ENCODE assay signal across 10 cellular contexts in the genomic region with DNA sequence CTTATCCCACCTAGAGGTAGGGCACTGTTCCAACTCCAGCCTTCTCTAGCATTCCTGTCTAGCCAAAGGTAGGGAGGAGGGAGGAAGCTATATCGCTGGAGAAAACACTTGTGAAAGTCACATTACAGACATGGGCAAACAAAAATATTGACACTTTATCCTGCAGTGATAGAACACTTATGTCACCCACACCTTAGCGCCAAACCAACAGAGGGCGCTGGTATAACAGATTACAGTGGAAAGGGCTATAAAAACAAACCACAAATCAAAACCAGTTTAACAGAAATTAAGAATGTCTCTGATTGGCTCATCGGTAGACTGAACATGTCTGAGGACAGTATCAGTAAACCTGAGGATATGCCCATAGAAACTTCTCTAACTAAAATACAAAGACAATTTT.
DNase-seq lines count a peak whose midpoint lies in the region; ATAC-seq and TF ChIP-seq lines count a peak whose summit lies in the region.
"Had no signal": no experiment of that assay in that cellular context is flagged by ENCODE, and none has a peak within 500 bp of the region (broad histone marks: within the 10 kb centered on the region; RNA-seq: fewer than 3 reads in every experiment).

No MANE protein-coding gene starts in this region.

- DNase-seq in NCI-H1694 treated with DMSO at 0.1 percent for 48 hours (lab: John Stamatoyannopoulos, UW): peak; percentile 14
- no peak for DNase-seq in NCI-H1694 (lab: John Stamatoyannopoulos, UW)
- DNase-seq in LNCaP clone FGC (ENCODE audit: low read depth): peak; percentile 4
- DNase-seq in body of pancreas: peak; percentile 12 to 46 (median 32)
- DNase-seq in retinal pigment epithelial cell (ENCODE audit: low read depth): no peak
- no peak for DNase-seq in stimulated activated CD4-positive, alpha-beta T cell treated with anti-CD3 and anti-CD28 coated beads, Interleukin-2, amount 100 ng/mL, for 24 hours
- DNase-seq in activated T-cell treated with anti-CD3 and anti-CD28 coated beads, Interleukin-2, amount 50 U/mL, for 72 hours: no peak
- DNase-seq: IMR-90 had no signal

- H3K27me3 Mint-ChIP-seq in activated T-cell treated with anti-CD3 and anti-CD28 coated beads, Interleukin-2, amount 50 U/mL, for 72 hours (ENCODE audit: low read depth): no peaks in the 10 kb centered on the region
- H3K27me3 Mint-ChIP-seq: central memory CD8-positive, alpha-beta T cell had no signal

- no peak for TF ChIP-seq POLR2A in body of pancreas (IDR thresholded peaks at IDR 0.05)

- H3K4me1 ChIP-seq in body of pancreas: no peaks in the 10 kb centered on the region

- no peaks in the 10 kb centered on the region for H3K36me3 Mint-ChIP-seq in activated T-cell treated with anti-CD3 and anti-CD28 coated beads, Interleukin-2, amount 50 U/mL, for 72 hours (ENCODE audit: insufficient read depth in 2 of 2)

- TF ChIP-seq CTCF in LNCaP clone FGC (IDR thresholded peaks at IDR 0.05; ENCODE audit: control insufficient read depth, extremely low read depth, insufficient read depth) (peak; percentile 53), body of pancreas (IDR thresholded peaks at IDR 0.05) (peak in 5 of 7 experiments; percentile 27 to 40 (median 32)), retinal pigment epithelial cell (conservative IDR thresholded peaks at IDR 0.05; ENCODE audit: low read depth, low read length) (peak; percentile 57)

- H3K4me3 ChIP-seq in LNCaP clone FGC (ENCODE audit: low read depth, low read length): no peak overlapping the region
- no peak overlapping the region for H3K4me3 ChIP-seq in body of pancreas
- no peak overlapping the region for H3K4me3 ChIP-seq in retinal pigment epithelial cell (ENCODE audit: low read length)

- H3K4me1 Mint-ChIP-seq in activated T-cell treated with anti-CD3 and anti-CD28 coated beads, Interleukin-2, amount 50 U/mL, for 72 hours (ENCODE audit: low read depth): no peaks in the 10 kb centered on the region
- H3K4me1 Mint-ChIP-seq: central memory CD8-positive, alpha-beta T cell had no signal

- peaks cover 3 to 6% of the 10 kb centered on the region in 2 donors for H3K9me3 Mint-ChIP-seq in activated T-cell treated with anti-CD3 and anti-CD28 coated beads, Interleukin-2, amount 50 U/mL, for 72 hours

- no peaks in the 10 kb centered on the region for H3K27me3 ChIP-seq in body of pancreas

- H3K27ac ChIP-seq in body of pancreas: no peak overlapping the region

- no peaks in the 10 kb centered on the region for H3K36me3 ChIP-seq in body of pancreas (replicated peaks in 1 of 2; ENCODE audit: insufficient read depth in 1 of 2, low read depth in 2 of 2)

- H3K4me3 Mint-ChIP-seq in activated T-cell treated with anti-CD3 and anti-CD28 coated beads, Interleukin-2, amount 50 U/mL, for 72 hours: no peak overlapping the region
- H3K4me3 Mint-ChIP-seq: central memory CD8-positive, alpha-beta T cell had no signal

- H3K9me3 ChIP-seq in body of pancreas: no peaks in the 10 kb centered on the region

- peak; percentile 33 for ATAC-seq in body of pancreas
- no peak for ATAC-seq in activated T-cell treated with anti-CD3 and anti-CD28 coated beads, Interleukin-2, amount 50 U/mL, for 72 hours (replicated peaks in 1 of 2)
- ATAC-seq in HG03135 (IDR thresholded peaks at IDR 0.05; ENCODE audit: unreplicated experiment): no peak

- intact Hi-C loops in body of pancreas (cut with DNase I): no loop called here

- no peak overlapping the region for H3K27ac Mint-ChIP-seq in activated T-cell treated with anti-CD3 and anti-CD28 coated beads, Interleukin-2, amount 50 U/mL, for 72 hours

- 21 to 27% methylated on average over 4 of the region's 4 CpGs for WGBS in body of pancreas, 2 donors

Comparison
In these comparisons a context has a peak if more than half of its experiments do, and no peak if none do; other contexts are left out.
1. DNase-seq: peak in NCI-H1694 treated with DMSO at 0.1 percent for 48 hours (single experiment), LNCaP clone FGC (single experiment) and body of pancreas (4 of 4); none in NCI-H1694 (single experiment), retinal pigment epithelial cell (single experiment), stimulated activated CD4-positive, alpha-beta T cell treated with anti-CD3 and anti-CD28 coated beads, Interleukin-2, amount 100 ng/mL, for 24 hours (0 of 2) and activated T-cell treated with anti-CD3 and anti-CD28 coated beads, Interleukin-2, amount 50 U/mL, for 72 hours (0 of 2).
2. Peak in every context shown above with its lines, with median percentiles within 50 percentile points of each other: CTCF ChIP-seq.